Comparison of ENCODE assay signal across 10 cellular contexts in the genomic region with DNA sequence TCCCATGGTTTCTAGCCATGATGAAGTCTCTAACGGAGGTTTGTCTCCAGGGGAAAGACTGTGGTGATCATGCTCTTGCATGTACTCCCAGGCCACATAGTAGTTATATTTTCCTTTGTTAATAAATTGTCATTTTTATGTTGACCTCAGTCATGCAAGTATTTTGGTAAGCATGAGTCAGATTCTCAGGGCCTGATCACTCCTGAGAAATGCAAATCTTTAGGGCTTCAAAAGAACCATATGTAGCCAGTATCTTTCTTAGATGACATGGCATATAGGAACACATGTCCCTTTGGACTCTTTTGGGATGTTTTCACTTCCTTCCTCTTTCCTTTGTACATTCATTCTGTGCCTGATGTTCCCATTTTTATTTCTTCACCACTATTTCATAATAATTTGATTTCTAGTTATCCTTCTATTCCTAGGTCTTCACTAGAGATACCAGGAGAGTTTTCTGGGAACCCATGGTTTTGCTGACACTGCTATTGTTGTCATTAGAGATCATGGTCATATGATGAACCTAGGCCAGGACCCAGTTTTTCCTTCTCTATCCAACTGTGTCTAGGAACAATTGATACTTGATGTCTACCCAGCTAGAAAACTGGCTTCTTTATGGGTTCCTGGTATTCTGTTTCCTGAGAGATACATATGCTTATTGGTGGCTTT.
DNase-seq lines count a peak whose midpoint lies in the region; ATAC-seq and TF ChIP-seq lines count a peak whose summit lies in the region.
"Had no signal": no experiment of that assay in that cellular context is flagged by ENCODE, and none has a peak within 500 bp of the region (broad histone marks: within the 10 kb centered on the region; RNA-seq: fewer than 3 reads in every experiment).

No MANE protein-coding gene starts in this region.

- POLR2A ChIA-PET in BJ (lab: Charles Lee) = no interaction called here

- ATAC-seq in GM19397 (IDR thresholded peaks at IDR 0.05; ENCODE audit: unreplicated experiment) (peak; percentile 79), HG03066 (IDR thresholded peaks at IDR 0.05; ENCODE audit: low read depth, unreplicated experiment) (peak; percentile 77)

- in situ Hi-C loops in astrocyte of the spinal cord (cut with HindIII; ENCODE audit: low sequenced_read_pairs) = no loop called here

- TF ChIP-seq CTCF in BJ (IDR thresholded peaks at IDR 0.05; ENCODE audit: insufficient read depth, low read depth, low read length) (no peak), astrocyte of the spinal cord (IDR thresholded peaks at IDR 0.05; ENCODE audit: low read depth, low read length) (no peak)

- DNase-seq in BJ (ENCODE audit: low read depth) = peak; percentile 70
- peak; percentile 85 for DNase-seq in astrocyte of the spinal cord (ENCODE audit: low read depth, low spot score)
- no peak for DNase-seq in GDM1 (lab: John Stamatoyannopoulos, UW)
- no peak for DNase-seq in COLO668 (lab: John Stamatoyannopoulos, UW; ENCODE audit: unreplicated experiment)
- no peak for DNase-seq in activated gamma-delta T cell (lab: John Stamatoyannopoulos, UW)
- DNase-seq in activated CD4-positive, CD25-positive, alpha-beta regulatory T cell treated with anti-CD3 and anti-CD28 coated beads, Interleukin-2, amount 50 U/mL, for 72 hours = no peak
- DNase-seq: CD4-positive, CD25-positive, alpha-beta regulatory T cell had no signal

- H3K36me3 ChIP-seq in BJ (ENCODE audit: control insufficient read depth, insufficient read depth, low read length) = no peaks in the 10 kb centered on the region

- CTCF ChIA-PET in BJ (lab: Yijun Ruan, JAX) = interaction anchor here (0.6 to 1.2 kb wide), 4 partner anchors 41 to 473 kb away, joined by 3 to 4 read pairs (median 4); no protein-coding TSS in a partner anchor

- no peaks in the 10 kb centered on the region for H3K27me3 ChIP-seq in BJ (ENCODE audit: control insufficient read depth, insufficient read depth, low read length)

- no peak overlapping the region for H3K4me3 ChIP-seq in BJ (ENCODE audit: low read depth, low read length)
- no peak overlapping the region for H3K4me3 ChIP-seq in astrocyte of the spinal cord (ENCODE audit: low read depth, low read length)
- H3K4me3 ChIP-seq: lung had no signal

Comparison
In these comparisons a context has a peak if more than half of its experiments do, and no peak if none do; other contexts are left out.
1. DNase-seq: peak in BJ (single experiment) and astrocyte of the spinal cord (single experiment); none in GDM1 (single experiment), COLO668 (single experiment), activated gamma-delta T cell (single experiment) and activated CD4-positive, CD25-positive, alpha-beta regulatory T cell treated with anti-CD3 and anti-CD28 coated beads, Interleukin-2, amount 50 U/mL, for 72 hours (single experiment).